In the genomic region with DNA sequence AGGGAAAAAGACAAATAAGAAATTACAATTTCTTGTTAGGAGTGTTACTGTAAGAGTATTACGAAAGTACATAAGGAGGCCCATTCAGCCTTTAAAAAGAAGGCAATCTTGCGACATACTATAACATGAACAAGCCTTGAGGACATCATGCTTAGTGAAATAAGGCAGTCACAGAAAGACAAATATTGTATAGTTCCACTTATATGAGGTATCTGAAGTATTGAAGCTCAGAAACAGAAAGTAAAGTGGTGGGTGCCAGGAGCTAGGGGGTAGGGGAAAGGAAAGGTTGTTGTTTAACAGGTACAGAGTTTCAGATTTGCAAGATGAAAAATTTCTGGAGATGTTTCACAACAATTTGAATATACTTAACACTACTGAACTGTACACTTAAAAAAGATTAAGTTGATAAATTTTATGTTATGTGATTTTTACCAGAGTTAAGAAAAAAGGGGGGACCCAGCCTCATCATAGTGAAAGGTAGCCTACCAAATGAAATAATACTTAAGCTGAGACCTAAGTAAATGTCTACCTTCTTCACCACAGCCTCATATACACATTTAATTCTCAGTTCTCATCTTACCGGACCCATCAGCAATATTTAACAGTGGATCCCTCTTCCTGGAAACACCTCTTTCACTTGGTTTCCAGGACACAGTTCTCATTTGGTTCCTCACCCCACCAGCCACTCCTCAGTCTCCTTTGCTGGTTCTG, we compare ENCODE assay signal across 9 cellular contexts. TPM values are rescaled to one million over a fixed set of nuclear protein-coding genes. Genes with fewer than 3 reads are reported as not detected.
DNase-seq lines count a peak whose midpoint lies in the region; ATAC-seq and TF ChIP-seq lines count a peak whose summit lies in the region.
"Had no signal": no experiment of that assay in that cellular context is flagged by ENCODE, and none has a peak within 500 bp of the region (broad histone marks: within the 10 kb centered on the region; RNA-seq: fewer than 3 reads in every experiment).

No MANE protein-coding gene starts in this region.

- CTCF ChIA-PET in BJ (lab: Yijun Ruan, JAX), result interaction anchor here (0.8 kb wide), 1 partner anchor 18 kb away, joined by 3 read pairs; no protein-coding TSS in a partner anchor

- TF ChIP-seq CTCF in BJ (IDR thresholded peaks at IDR 0.05; ENCODE audit: insufficient read depth, low read depth, low read length) (no peak), NB4 (IDR thresholded peaks at IDR 0.05; ENCODE audit: low read depth, low read length) (no peak), fibroblast of mammary gland (conservative IDR thresholded peaks at IDR 0.05; ENCODE audit: control insufficient read depth, insufficient read depth, low read depth, low read length) (no peak), foreskin keratinocyte (conservative IDR thresholded peaks at IDR 0.05) (no peak)

- no peak for TF ChIP-seq POLR2A in NB4 (IDR thresholded peaks at IDR 0.05; ENCODE audit: extremely low read depth, insufficient read length)

- ATAC-seq in GM19467 (IDR thresholded peaks at IDR 0.05; ENCODE audit: unreplicated experiment) (peak; percentile 67), foreskin keratinocyte (no peak), HG02763 (IDR thresholded peaks at IDR 0.05; ENCODE audit: unreplicated experiment) (no peak)

- POLR2A ChIA-PET in BJ (lab: Charles Lee), result no interaction called here

- no peak overlapping the region for H3K27ac ChIP-seq in foreskin keratinocyte

- peaks cover 7% of the 10 kb centered on the region for H3K4me1 ChIP-seq in foreskin keratinocyte
- H3K4me1 ChIP-seq: HAP-1 had no signal

- H3K27me3 ChIP-seq in BJ (ENCODE audit: control insufficient read depth, insufficient read depth, low read length) (no peaks in the 10 kb centered on the region), foreskin keratinocyte (no peaks in the 10 kb centered on the region)

- DNase-seq in BJ (ENCODE audit: low read depth), result peak; percentile 15
- peak; percentile 80 for DNase-seq in NB4 (ENCODE audit: low read depth)
- peak; percentile 72 for DNase-seq in fibroblast of mammary gland (ENCODE audit: low read depth)
- no peak for DNase-seq in foreskin keratinocyte
- DNase-seq in NCI-H187 treated with DMSO at 0.1 percent for 48 hours (lab: John Stamatoyannopoulos, UW), result no peak
- DNase-seq in DMS114 treated with DMSO at 0.1 percent for 48 hours (lab: John Stamatoyannopoulos, UW; ENCODE audit: unreplicated experiment), result no peak

- no peaks in the 10 kb centered on the region for H3K36me3 ChIP-seq in BJ (ENCODE audit: control insufficient read depth, insufficient read depth, low read length)

- H3K4me3 ChIP-seq in BJ (ENCODE audit: low read depth, low read length) (no peak overlapping the region), NB4 (ENCODE audit: low read depth, low read length) (peak overlapping the region; percentile 2), fibroblast of mammary gland (ENCODE audit: control insufficient read depth, low read depth, low read length) (no peak overlapping the region)
- H3K4me3 ChIP-seq: HAP-1 had no signal

RNA-seq across cellular contexts. Expression of a gene that starts 19.5 kb away (rescaled TPM):
- polyA plus RNA-seq in BJ (2011; rRNA removed) (8.4 and 14.1 TPM in 2 replicates), foreskin keratinocyte (12.1 and 17.2 TPM in 2 replicates)
- polyA minus RNA-seq in BJ (2011; rRNA and poly(A)+ RNA removed), result 20.9 and 24.1 TPM in 2 replicates
- total RNA-seq in foreskin keratinocyte, result 42.4 and 45.3 TPM in 2 replicates

Comparison
In these comparisons a context has a peak if more than half of its experiments do, and no peak if none do; other contexts are left out.
1. DNase-seq: peak in BJ (single experiment), NB4 (single experiment) and fibroblast of mammary gland (single experiment); none in foreskin keratinocyte (0 of 2), NCI-H187 treated with DMSO at 0.1 percent for 48 hours (single experiment) and DMS114 treated with DMSO at 0.1 percent for 48 hours (single experiment).